Comparison of ENCODE assay signal across 18 cellular contexts in genomic region chr4:7058792-7059191, GRCh38. TPM values are rescaled to one million over a fixed set of nuclear protein-coding genes. Genes with fewer than 3 reads are reported as not detected.
DNase-seq lines count a peak whose midpoint lies in the region; ATAC-seq and TF ChIP-seq lines count a peak whose summit lies in the region.
"Had no signal": no experiment of that assay in that cellular context is flagged by ENCODE, and none has a peak within 500 bp of the region (broad histone marks: within the 10 kb centered on the region; RNA-seq: fewer than 3 reads in every experiment).

No MANE protein-coding gene starts in this region.

- CTCF ChIA-PET in WTC11 (lab: Charles Lee), result interaction anchor here (1.1 kb wide), 1 partner anchor 12 kb away, joined by 5 read pairs; no protein-coding TSS in a partner anchor

- H3K4me1 Mint-ChIP-seq in CD14-positive monocyte (peaks cover 61% of the 10 kb centered on the region), WTC11 (peaks cover 4% of the 10 kb centered on the region)
- H3K4me1 Mint-ChIP-seq: nephron progenitor cell had no signal

- intact Hi-C loops in CD14-positive monocyte (cut with micrococcal nuclease), result loop anchor here in 1 of 2 donors (2.0 kb wide), 1 partner anchor 14 kb away; no protein-coding TSS in a partner anchor

- no peak overlapping the region for H3K4me3 Mint-ChIP-seq in CD14-positive monocyte
- no peak overlapping the region for H3K4me3 Mint-ChIP-seq in WTC11
- H3K4me3 Mint-ChIP-seq: HFFc6; nephron progenitor cell; stimulated activated naive CD8-positive, alpha-beta T cell treated with anti-CD3 and anti-CD28 coated beads, Interleukin-15, amount 100 ng/mL, for 72 hours had no signal

- H3K36me3 Mint-ChIP-seq in CD14-positive monocyte, result peaks cover 69 to 87% of the 10 kb centered on the region in 2 donors
- peaks cover 64% of the 10 kb centered on the region for H3K36me3 Mint-ChIP-seq in WTC11

- H3K27me3 Mint-ChIP-seq in CD14-positive monocyte (ENCODE audit: low read depth in 3 of 3) (peaks cover 1 to 9% (median 3%) of the 10 kb centered on the region in 3 donors), WTC11 (ENCODE audit: low read depth) (no peaks in the 10 kb centered on the region)
- H3K27me3 Mint-ChIP-seq: stimulated activated naive CD8-positive, alpha-beta T cell treated with anti-CD3 and anti-CD28 coated beads, Interleukin-15, amount 100 ng/mL, for 72 hours had no signal

- peak overlapping the region in 4 of 7 donors; percentile 23 to 73 (median 54) for H3K27ac Mint-ChIP-seq in CD14-positive monocyte
- peak overlapping the region; percentile 53; the same call in 1 of the 2 replicates for H3K27ac Mint-ChIP-seq in WTC11
- H3K27ac Mint-ChIP-seq: nephron progenitor cell had no signal

- TF ChIP-seq CTCF in CD14-positive monocyte (IDR thresholded peaks at IDR 0.05) (no peak), WTC11 (IDR thresholded peaks at IDR 0.05) (no peak)

- H3K9me3 Mint-ChIP-seq in CD14-positive monocyte (peaks cover 0 to 3% (median 0%) of the 10 kb centered on the region in 7 donors), WTC11 (no peaks in the 10 kb centered on the region)
- H3K9me3 Mint-ChIP-seq: HFFc6; nephron progenitor cell; stimulated activated naive CD8-positive, alpha-beta T cell treated with anti-CD3 and anti-CD28 coated beads, Interleukin-15, amount 100 ng/mL, for 72 hours had no signal

- no peak for DNase-seq in CD14-positive monocyte (ENCODE audit: low spot score)
- no peak for DNase-seq in WTC11 (ENCODE audit: low spot score)
- DNase-seq in NCI-H146 treated with DMSO at 0.1 percent for 48 hours (lab: John Stamatoyannopoulos, UW; ENCODE audit: unreplicated experiment), result no peak
- DNase-seq in kidney tubule cell (ENCODE audit: low spot score), result no peak
- no peak for DNase-seq in hypothalamus (lab: John Stamatoyannopoulos, UW)
- DNase-seq: activated naive CD4-positive, alpha-beta T cell treated with anti-CD3 and anti-CD28 coated beads, Interleukin-2, amount 50 U/mL, for 16 hours; body of pancreas; HFFc6; NCI-H187; NCI-H524 treated with DMSO at 0.1 percent for 48 hours; nephron progenitor cell; PC-9; psoas muscle; stimulated activated naive CD8-positive, alpha-beta T cell treated with anti-CD3 and anti-CD28 coated beads, Interleukin-15, amount 100 ng/mL, for 72 hours; SW 1271 had no signal

- peak; percentile 10 for ATAC-seq in GM18870 (IDR thresholded peaks at IDR 0.05; ENCODE audit: unreplicated experiment)
- ATAC-seq in HG02885 (IDR thresholded peaks at IDR 0.05; ENCODE audit: poor library complexity, unreplicated experiment), result peak; percentile 14
- ATAC-seq in WTC11, result no peak
- no peak for ATAC-seq in GM21447 (IDR thresholded peaks at IDR 0.05; ENCODE audit: unreplicated experiment)
- ATAC-seq: body of pancreas; psoas muscle; stimulated activated naive CD8-positive, alpha-beta T cell treated with anti-CD3 and anti-CD28 coated beads, Interleukin-15, amount 100 ng/mL, for 72 hours had no signal

- POLR2A ChIA-PET in WTC11 (lab: Charles Lee), result no interaction called here

TF ChIP-seq in WTC11, 78 proteins besides CTCF, POLR2A, EP300 and RAD21 (continues in another document):
- TF ChIP-seq ZNF138 (CRISPR knock-in tag; conservative IDR thresholded peaks at IDR 0.05) (no peak), PRDM15 (CRISPR knock-in tag; IDR thresholded peaks at IDR 0.05) (no peak), E2F1 (CRISPR knock-in tag; IDR thresholded peaks at IDR 0.05) (no peak), ZMAT4 (CRISPR knock-in tag; IDR thresholded peaks at IDR 0.05) (no peak), FOXP4 (CRISPR knock-in tag; IDR thresholded peaks at IDR 0.05) (no peak), SP1 (CRISPR knock-in tag; conservative IDR thresholded peaks at IDR 0.05) (no peak), ARID4B (CRISPR knock-in tag; IDR thresholded peaks at IDR 0.05; ENCODE audit: borderline replicate concordance) (no peak), ETV6 (CRISPR knock-in tag; IDR thresholded peaks at IDR 0.05) (no peak), FOXK1 (CRISPR knock-in tag; IDR thresholded peaks at IDR 0.05) (no peak)

RNA-seq across cellular contexts. Expression of gene GRPEL1, which starts 9.1 kb away (rescaled TPM):
- 10 to 100 TPM; 45.4 to 49.6 TPM for polyA plus RNA-seq in CD14-positive monocyte
- 45.9 to 50.1 TPM (median 50.0 TPM) in 3 replicates for total RNA-seq in WTC11 (2021)

RNA-seq across cellular contexts. Expression of gene TADA2B, which starts 15.6 kb away (rescaled TPM):
- polyA plus RNA-seq in CD14-positive monocyte, result 1 to 10 TPM; 2.0 to 2.6 TPM
- total RNA-seq in WTC11 (2021), result 12.2 to 14.3 TPM (median 13.1 TPM) in 3 replicates

Comparison
In these comparisons a context has a peak if more than half of its experiments do, and no peak if none do; other contexts are left out.
1. ATAC-seq: peak in GM18870 (single experiment) and HG02885 (single experiment); none in WTC11 (single experiment) and GM21447 (single experiment).